10 cellular contexts compared by ENCODE assay signal in genomic region chr1:198660341-198661056, GRCh38. TPM values are rescaled to one million over a fixed set of nuclear protein-coding genes. Genes with fewer than 3 reads are reported as not detected.
DNase-seq lines count a peak whose midpoint lies in the region; ATAC-seq and TF ChIP-seq lines count a peak whose summit lies in the region.
"Had no signal": no experiment of that assay in that cellular context is flagged by ENCODE, and none has a peak within 500 bp of the region (broad histone marks: within the 10 kb centered on the region; RNA-seq: fewer than 3 reads in every experiment).

No MANE protein-coding gene starts in this region.

- in situ Hi-C loops in gastrocnemius medialis (cut with MboI; ENCODE audit: low sequenced_read_pairs in 4 of 4), result no loop called here

- H3K36me3 Mint-ChIP-seq in activated naive CD4-positive, alpha-beta T cell treated with anti-CD3 and anti-CD28 coated beads for 36 hours (ENCODE audit: low read depth), result peaks cover 65% of the 10 kb centered on the region
- H3K36me3 Mint-ChIP-seq in T-helper 1 cell treated with Interleukin-12 subunit alpha and Interleukin-12 subunit beta and Interleukin-4 antibody, amounts not matched to agents 30 μg/mL and 1 μg/mL, for 36 hours (ENCODE audit: low read depth), result peaks cover 45% of the 10 kb centered on the region

- no peaks in the 10 kb centered on the region for H3K4me1 ChIP-seq in gastrocnemius medialis
- H3K4me1 ChIP-seq in testis, result no peaks in the 10 kb centered on the region

- H3K4me3 ChIP-seq in gastrocnemius medialis (no peak overlapping the region), testis (no peak overlapping the region)

- peak overlapping the region; percentile 59 for H3K4me3 Mint-ChIP-seq in activated naive CD4-positive, alpha-beta T cell treated with anti-CD3 and anti-CD28 coated beads for 36 hours
- peak overlapping the region; percentile 67 for H3K4me3 Mint-ChIP-seq in T-helper 1 cell treated with Interleukin-12 subunit alpha and Interleukin-12 subunit beta and Interleukin-4 antibody, amounts not matched to agents 30 μg/mL and 1 μg/mL, for 36 hours

- no peaks in the 10 kb centered on the region for H3K9me3 Mint-ChIP-seq in activated naive CD4-positive, alpha-beta T cell treated with anti-CD3 and anti-CD28 coated beads for 36 hours
- no peaks in the 10 kb centered on the region for H3K9me3 Mint-ChIP-seq in T-helper 1 cell treated with Interleukin-12 subunit alpha and Interleukin-12 subunit beta and Interleukin-4 antibody, amounts not matched to agents 30 μg/mL and 1 μg/mL, for 36 hours

- ATAC-seq in HG02938 (IDR thresholded peaks at IDR 0.05; ENCODE audit: unreplicated experiment) (peak; percentile 36), gastrocnemius medialis (no peak)

- TF ChIP-seq POLR2A in gastrocnemius medialis (IDR thresholded peaks at IDR 0.05), result no peak
- no peak for TF ChIP-seq POLR2A in testis (IDR thresholded peaks at IDR 0.05)

- no peak overlapping the region for H3K27ac ChIP-seq in gastrocnemius medialis
- no peak overlapping the region for H3K27ac ChIP-seq in testis

- H3K9me3 ChIP-seq in gastrocnemius medialis, result no peaks in the 10 kb centered on the region
- H3K9me3 ChIP-seq in testis, result no peaks in the 10 kb centered on the region

- peak overlapping the region; percentile 91 for H3K27ac Mint-ChIP-seq in activated naive CD4-positive, alpha-beta T cell treated with anti-CD3 and anti-CD28 coated beads for 36 hours
- peak overlapping the region; percentile 75 for H3K27ac Mint-ChIP-seq in T-helper 1 cell treated with Interleukin-12 subunit alpha and Interleukin-12 subunit beta and Interleukin-4 antibody, amounts not matched to agents 30 μg/mL and 1 μg/mL, for 36 hours

- 94 to 95% methylated on average over 1 of the region's 1 CpG for WGBS in testis, 2 donors

- H3K27me3 ChIP-seq in gastrocnemius medialis, result no peaks in the 10 kb centered on the region
- H3K27me3 ChIP-seq in testis, result no peaks in the 10 kb centered on the region

- DNase-seq in activated naive CD4-positive, alpha-beta T cell treated with anti-CD3 and anti-CD28 coated beads for 36 hours, result peak; percentile 35
- DNase-seq in activated naive CD4-positive, alpha-beta T cell (lab: John Stamatoyannopoulos, UW), result no peak
- no peak for DNase-seq in iPS-NIHi7 (ENCODE audit: extremely low spot score)
- DNase-seq in occipital lobe (lab: John Stamatoyannopoulos, UW), result no peak
- DNase-seq in gastrocnemius medialis, result no peak
- DNase-seq in testis, result no peak
- DNase-seq: activated CD8-positive, alpha-beta memory T cell treated with anti-CD3 and anti-CD28 coated beads, Interleukin-2, amount 50 U/mL, for 48 hours; RPMI8226 had no signal

- CTCF ChIA-PET in activated naive CD4-positive, alpha-beta T cell treated with anti-CD3 and anti-CD28 coated beads for 36 hours (lab: Charles Lee), result interaction anchor here (1.4 kb wide), 1 partner anchor 12 kb away, joined by 3 read pairs; no protein-coding TSS in a partner anchor

- TF ChIP-seq CTCF in gastrocnemius medialis (IDR thresholded peaks at IDR 0.05 in 4 of 5, conservative IDR thresholded peaks at IDR 0.05 in 1 of 5) (no peak), testis (IDR thresholded peaks at IDR 0.05) (no peak)

- H3K4me1 Mint-ChIP-seq in activated naive CD4-positive, alpha-beta T cell treated with anti-CD3 and anti-CD28 coated beads for 36 hours (ENCODE audit: low read depth), result peaks cover 69% of the 10 kb centered on the region
- peaks cover 65% of the 10 kb centered on the region for H3K4me1 Mint-ChIP-seq in T-helper 1 cell treated with Interleukin-12 subunit alpha and Interleukin-12 subunit beta and Interleukin-4 antibody, amounts not matched to agents 30 μg/mL and 1 μg/mL, for 36 hours (ENCODE audit: low read depth)

- intact Hi-C loops in activated naive CD4-positive, alpha-beta T cell treated with anti-CD3 and anti-CD28 coated beads for 36 hours (cut with micrococcal nuclease), result loop anchor here (1.0 kb wide), 2 partner anchors 8 to 16 kb away; no protein-coding TSS in a partner anchor
- intact Hi-C loops in gastrocnemius medialis (cut with DNase I; ENCODE audit: low total_unique reads) (no loop called here), testis (cut with DNase I; ENCODE audit: low total_unique reads) (no loop called here)

- H3K36me3 ChIP-seq in gastrocnemius medialis (no peaks in the 10 kb centered on the region), testis (ENCODE audit: low read depth, missing control alignments) (no peaks in the 10 kb centered on the region)

- no peaks in the 10 kb centered on the region for H3K27me3 Mint-ChIP-seq in activated naive CD4-positive, alpha-beta T cell treated with anti-CD3 and anti-CD28 coated beads for 36 hours (ENCODE audit: low read depth)
- H3K27me3 Mint-ChIP-seq in T-helper 1 cell treated with Interleukin-12 subunit alpha and Interleukin-12 subunit beta and Interleukin-4 antibody, amounts not matched to agents 30 μg/mL and 1 μg/mL, for 36 hours (ENCODE audit: low read depth), result no peaks in the 10 kb centered on the region

RNA-seq across cellular contexts. Expression of gene PTPRC, which starts 21.7 kb away (rescaled TPM):
- total RNA-seq in activated naive CD4-positive, alpha-beta T cell treated with anti-CD3 and anti-CD28 coated beads for 36 hours, result 100 to 1,000 TPM; 689 to 714 TPM
- total RNA-seq in occipital lobe (4.5 TPM), gastrocnemius medialis (10 to 100 TPM in 1 of 4 donors, 1 to 10 TPM in 3; 1.7 to 10.4 (median 5.3) TPM), testis (1 to 10 TPM; 5.1 to 9.7 TPM)
- 10.8 TPM for polyA plus RNA-seq in testis (ENCODE audit: insufficient read depth, low read depth, low replicate concordance)

Comparison
In these comparisons a context has a peak if more than half of its experiments do, and no peak if none do; other contexts are left out.
1. RNA of gene PTPRC, which starts 21.7 kb away (total RNA-seq): 689 to 714 TPM in activated naive CD4-positive, alpha-beta T cell treated with anti-CD3 and anti-CD28 coated beads for 36 hours; 5.1 to 9.7 TPM in testis, 1.7 to 10.4 TPM in gastrocnemius medialis and 4.5 TPM in occipital lobe (single experiment); every median in the first group is over 10 times any median in the second.